11 cellular contexts compared by ENCODE assay signal in the genomic region with DNA sequence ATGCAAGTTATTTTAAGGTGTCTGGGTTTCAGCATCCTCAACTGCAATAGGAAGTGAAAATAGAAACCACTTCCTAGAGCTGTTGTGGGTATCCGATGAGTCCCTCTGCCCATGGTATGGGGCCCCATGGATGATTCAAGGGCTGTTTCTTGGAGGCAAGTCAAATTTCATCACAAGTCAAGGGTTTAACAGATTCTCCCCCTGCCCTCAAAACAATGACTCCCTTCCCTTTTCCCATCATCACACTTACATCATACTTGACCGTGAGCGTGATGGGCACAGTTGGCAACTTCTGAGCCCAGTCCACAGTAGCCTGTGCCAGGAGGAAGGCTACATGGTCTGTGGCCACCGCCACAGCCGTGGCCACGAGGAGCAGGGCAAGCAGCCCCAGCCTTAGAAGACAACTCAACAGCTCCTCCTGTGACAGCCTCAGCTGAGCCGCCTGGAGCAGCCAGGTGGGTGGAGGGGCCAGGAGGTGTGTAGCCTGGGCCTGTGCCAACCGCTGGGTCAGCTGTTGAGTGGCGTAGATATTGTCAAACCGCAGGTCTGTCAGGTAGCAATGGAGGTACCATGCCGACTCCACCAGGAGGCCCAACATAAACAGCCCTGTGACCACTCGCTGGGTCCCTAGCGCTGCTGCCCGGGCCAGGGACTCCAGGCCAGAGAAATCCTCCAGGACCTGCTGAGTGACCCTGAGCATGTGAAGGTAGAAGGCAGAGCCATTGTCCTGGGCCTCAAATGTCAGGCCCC. TPM values are rescaled to one million over a fixed set of nuclear protein-coding genes. Genes with fewer than 3 reads are reported as not detected.
DNase-seq lines count a peak whose midpoint lies in the region; ATAC-seq and TF ChIP-seq lines count a peak whose summit lies in the region.
"Had no signal": no experiment of that assay in that cellular context is flagged by ENCODE, and none has a peak within 500 bp of the region (broad histone marks: within the 10 kb centered on the region; RNA-seq: fewer than 3 reads in every experiment).

No MANE protein-coding gene starts in this region.

- intact Hi-C loops in mammary epithelial cell (cut with micrococcal nuclease), result no loop called here

- H3K36me3 Mint-ChIP-seq in activated T-cell treated with anti-CD3 and anti-CD28 coated beads, Interleukin-2, amount 50 U/mL, for 4 hours (ENCODE audit: insufficient read depth), result no peaks in the 10 kb centered on the region

- no peak overlapping the region for H2AFZ ChIP-seq in KMS-11 (ENCODE audit: low read depth)
- H2AFZ ChIP-seq in mammary epithelial cell (ENCODE audit: low read depth, low read length), result no peak overlapping the region

- BruUV-seq in mammary epithelial cell (replicated peaks; lab: Mats Ljungman, UMichigan), result no TSS peak

- peak; percentile 5 for TF ChIP-seq CTCF in GM12873 (IDR thresholded peaks at IDR 0.05; ENCODE audit: insufficient read depth, low read depth, low read length, missing control alignments)
- TF ChIP-seq CTCF in KMS-11 (conservative IDR thresholded peaks at IDR 0.05; ENCODE audit: low read depth, low read length), result no peak
- no peak for TF ChIP-seq CTCF in mammary epithelial cell (conservative IDR thresholded peaks at IDR 0.05 in 1 of 2, IDR thresholded peaks at IDR 0.05 in 1 of 2; ENCODE audit: extremely low read depth in 1 of 2, insufficient read depth in 1 of 2, low read depth in 1 of 2, low read length in 2 of 2)

- no peak for DNase-seq in activated T-cell treated with anti-CD3 and anti-CD28 coated beads, Interleukin-2, amount 50 U/mL, for 4 hours
- DNase-seq in pons (ENCODE audit: low spot score) (peak; percentile 70), NCI-H1105 treated with DMSO at 0.1 percent for 48 hours (lab: John Stamatoyannopoulos, UW) (no peak), MG63 (no peak), mammary epithelial cell (no peak)
- no peak for DNase-seq in effector memory CD4-positive, alpha-beta T cell
- DNase-seq: mucosa of descending colon, NCI-H526 treated with DMSO at 0.1 percent for 48 hours had no signal

- no peak overlapping the region for H3K27ac ChIP-seq in KMS-11
- no peak overlapping the region for H3K27ac ChIP-seq in effector memory CD4-positive, alpha-beta T cell (ENCODE audit: insufficient read depth, low read length, poor library complexity, severe bottlenecking)
- H3K27ac ChIP-seq in mammary epithelial cell (ENCODE audit: insufficient read depth, low read depth, low read length), result no peak overlapping the region

- H4K20me1 ChIP-seq in KMS-11 (ENCODE audit: insufficient read depth), result no peaks in the 10 kb centered on the region
- peaks cover 1% of the 10 kb centered on the region for H4K20me1 ChIP-seq in mammary epithelial cell (ENCODE audit: insufficient read depth, low read length)

- H3K4me1 ChIP-seq in KMS-11 (ENCODE audit: low read depth, poor library complexity, severe bottlenecking) (peaks cover 16% of the 10 kb centered on the region), mammary epithelial cell (ENCODE audit: insufficient read depth, low read length) (no peaks in the 10 kb centered on the region)
- H3K4me1 ChIP-seq in effector memory CD4-positive, alpha-beta T cell (ENCODE audit: control insufficient read depth, insufficient read depth, low read length, poor library complexity, severe bottlenecking), result peaks cover 12% of the 10 kb centered on the region

- H3K4me3 Mint-ChIP-seq in activated T-cell treated with anti-CD3 and anti-CD28 coated beads, Interleukin-2, amount 50 U/mL, for 4 hours, result peak overlapping the region; percentile 14

- in situ Hi-C loops in mammary epithelial cell (cut with MboI; ENCODE audit: low sequenced_read_pairs in 2 of 2), result no loop called here

- H3K27me3 ChIP-seq in KMS-11 (ENCODE audit: insufficient read depth, low read depth), result no peaks in the 10 kb centered on the region
- H3K27me3 ChIP-seq in effector memory CD4-positive, alpha-beta T cell (replicated peaks; ENCODE audit: control insufficient read depth, insufficient read depth, low read length, poor library complexity, severe bottlenecking), result no peaks in the 10 kb centered on the region
- peaks cover 3% of the 10 kb centered on the region; the same call in 1 of the 2 replicates for H3K27me3 ChIP-seq in MG63
- peaks cover 7% of the 10 kb centered on the region for H3K27me3 ChIP-seq in mammary epithelial cell (ENCODE audit: insufficient read depth, low read length)

- no peak overlapping the region for H3K9ac ChIP-seq in KMS-11
- no peak overlapping the region for H3K9ac ChIP-seq in mammary epithelial cell (ENCODE audit: insufficient read depth, low read length)

- peak; percentile 80 to 89 for ATAC-seq in activated T-cell treated with anti-CD3 and anti-CD28 coated beads, Interleukin-2, amount 50 U/mL, for 4 hours
- ATAC-seq: mucosa of descending colon had no signal

- H3K9me3 Mint-ChIP-seq in activated T-cell treated with anti-CD3 and anti-CD28 coated beads, Interleukin-2, amount 50 U/mL, for 4 hours, result no peaks in the 10 kb centered on the region

- CTCF ChIA-PET in mammary epithelial cell (lab: Charles Lee; ENCODE audit: low non-redundant PET), result no interaction called here

- H3K4me3 ChIP-seq in KMS-11 (IDR thresholded peaks at IDR 0.05; ENCODE audit: insufficient read depth, low read depth, low read length) (no peak overlapping the region), MG63 (no peak overlapping the region), mammary epithelial cell (replicated peaks in 1 of 3; ENCODE audit: insufficient read depth in 1 of 3, low read depth in 2 of 3, low read length in 3 of 3) (no peak overlapping the region)
- no peak overlapping the region for H3K4me3 ChIP-seq in effector memory CD4-positive, alpha-beta T cell (ENCODE audit: insufficient read depth, low read depth, low read length, poor library complexity, severe bottlenecking)
- H3K4me3 ChIP-seq: mucosa of descending colon had no signal

- 85% methylated on average over 13 of the region's 14 CpGs for WGBS in mammary epithelial cell (ENCODE audit: low coverage, missing lambda C conversion rate)

- peaks cover 8% of the 10 kb centered on the region for H3K4me1 Mint-ChIP-seq in activated T-cell treated with anti-CD3 and anti-CD28 coated beads, Interleukin-2, amount 50 U/mL, for 4 hours (ENCODE audit: low read depth)

- no peaks in the 10 kb centered on the region for H3K9me3 ChIP-seq in effector memory CD4-positive, alpha-beta T cell (ENCODE audit: control insufficient read depth, low read length)
- H3K9me3 ChIP-seq in MG63 (no peaks in the 10 kb centered on the region), mammary epithelial cell (replicated peaks; ENCODE audit: insufficient read depth, low read length) (no peaks in the 10 kb centered on the region)
- H3K9me3 ChIP-seq: mucosa of descending colon had no signal

- H3K79me2 ChIP-seq in KMS-11 (ENCODE audit: insufficient read depth, low read depth) (no peaks in the 10 kb centered on the region), mammary epithelial cell (ENCODE audit: insufficient read depth, low read length) (no peaks in the 10 kb centered on the region)

- dilution Hi-C loops in mammary epithelial cell (cut with HindIII; ENCODE audit: low sequenced_read_pairs), result no loop called here

- H3K4me2 ChIP-seq in KMS-11, result peak overlapping the region; percentile 4; the same call in 1 of the 2 replicates
- no peak overlapping the region for H3K4me2 ChIP-seq in mammary epithelial cell (ENCODE audit: insufficient read depth, low read depth, low read length)

- H3K27me3 Mint-ChIP-seq in activated T-cell treated with anti-CD3 and anti-CD28 coated beads, Interleukin-2, amount 50 U/mL, for 4 hours (ENCODE audit: low read depth), result peaks cover 7% of the 10 kb centered on the region

- H3K36me3 ChIP-seq in KMS-11 (ENCODE audit: insufficient read depth) (no peaks in the 10 kb centered on the region), MG63 (no peaks in the 10 kb centered on the region), mammary epithelial cell (ENCODE audit: insufficient read depth, low read length) (no peaks in the 10 kb centered on the region)
- no peaks in the 10 kb centered on the region for H3K36me3 ChIP-seq in effector memory CD4-positive, alpha-beta T cell (ENCODE audit: control insufficient read depth, insufficient read depth, low read length)

RNA-seq across cellular contexts. Expression of gene OCSTAMP, which starts 5.2 kb away (rescaled TPM):
- under 1 TPM in 1 of 3 donors, not detected in 2; 0.16 TPM for total RNA-seq in activated T-cell treated with anti-CD3 and anti-CD28 coated beads, Interleukin-2, amount 50 U/mL, for 4 hours
- not detected in 2 replicates for total RNA-seq in MG63 (2014; rRNA removed; shearing (Covaris generic); ENCODE audit: low replicate concordance)
- total RNA-seq in mammary epithelial cell, result not detected
- polyA plus RNA-seq in mammary epithelial cell, result not detected
- polyA minus RNA-seq in mammary epithelial cell, result not detected
- total RNA-seq: endothelial cell of umbilical vein, mucosa of descending colon had no signal
- polyA plus RNA-seq: endothelial cell of umbilical vein had no signal

RNA-seq across cellular contexts. Expression of gene ZNF334, which starts 31.9 kb away (rescaled TPM):
- under 1 TPM; 0.42 to 0.63 (median 0.49) TPM for total RNA-seq in activated T-cell treated with anti-CD3 and anti-CD28 coated beads, Interleukin-2, amount 50 U/mL, for 4 hours
- 0.30 TPM in 1 of 2 replicates, not detected in the other for total RNA-seq in MG63 (2014; rRNA removed; shearing (Covaris generic); ENCODE audit: low replicate concordance)
- 1 to 10 TPM; 1.1 to 4.3 TPM for total RNA-seq in mammary epithelial cell
- polyA plus RNA-seq in mammary epithelial cell, result 2.0 TPM
- 1.1 TPM for polyA minus RNA-seq in mammary epithelial cell
